In the genomic region with DNA sequence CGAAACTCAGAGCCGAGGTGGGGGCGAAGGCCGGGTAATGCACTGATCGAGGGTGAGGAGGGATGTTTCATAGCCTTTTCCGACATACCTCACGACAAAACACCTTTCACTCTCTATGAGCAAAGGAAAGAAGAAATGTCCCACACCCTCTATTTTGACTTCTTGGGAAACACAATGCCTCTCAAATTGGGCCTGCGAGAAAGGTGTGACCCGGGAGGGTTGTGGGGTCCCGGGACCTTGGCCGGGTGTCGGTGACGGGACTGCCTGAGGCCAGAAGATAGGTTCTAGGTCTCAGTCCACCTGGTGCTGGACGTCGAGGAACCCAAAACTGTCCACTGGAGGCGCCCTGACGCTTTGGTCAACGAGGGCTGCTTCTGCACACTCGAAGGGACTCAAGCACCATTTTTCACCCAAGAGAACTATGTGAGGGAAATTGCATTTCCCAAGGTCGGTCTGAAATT, we compare ENCODE assay signal across 3 cellular contexts.
TF ChIP-seq lines count a peak whose summit lies in the region.

No MANE protein-coding gene starts in this region.

TF ChIP-seq in GM23338, 12 proteins besides CTCF, POLR2A, EP300 and RAD21:
- TF ChIP-seq EZH2 (IDR thresholded peaks at IDR 0.05; ENCODE audit: low read depth, unreplicated experiment) (peak; percentile 83), EZH2phosphoT487 (IDR thresholded peaks at IDR 0.05; ENCODE audit: unreplicated experiment) (peak; percentile 72)
- TF ChIP-seq, protein P1, sequence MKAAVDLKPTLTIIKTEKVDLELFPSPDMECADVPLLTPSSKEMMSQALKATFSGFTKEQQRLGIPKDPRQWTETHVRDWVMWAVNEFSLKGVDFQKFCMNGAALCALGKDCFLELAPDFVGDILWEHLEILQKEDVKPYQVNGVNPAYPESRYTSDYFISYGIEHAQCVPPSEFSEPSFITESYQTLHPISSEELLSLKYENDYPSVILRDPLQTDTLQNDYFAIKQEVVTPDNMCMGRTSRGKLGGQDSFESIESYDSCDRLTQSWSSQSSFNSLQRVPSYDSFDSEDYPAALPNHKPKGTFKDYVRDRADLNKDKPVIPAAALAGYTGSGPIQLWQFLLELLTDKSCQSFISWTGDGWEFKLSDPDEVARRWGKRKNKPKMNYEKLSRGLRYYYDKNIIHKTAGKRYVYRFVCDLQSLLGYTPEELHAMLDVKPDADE (IDR thresholded peaks at IDR 0.05) = no peak

TF ChIP-seq in endothelial cell of umbilical vein, 7 proteins besides CTCF, POLR2A, EP300 and RAD21:
- TF ChIP-seq EZH2 (IDR thresholded peaks at IDR 0.05; ENCODE audit: borderline replicate concordance, low read depth, low read length, severe bottlenecking) (peak; percentile 80), GATA2 (IDR thresholded peaks at IDR 0.05; ENCODE audit: insufficient read depth, insufficient read length, low read depth, low read length) (no peak)
TF ChIP-seq in endothelial cell of umbilical vein: peak in this region for 1.

TF ChIP-seq in neural cell, 6 proteins besides CTCF, POLR2A, EP300 and RAD21:
- TF ChIP-seq EZH2 (IDR thresholded peaks at IDR 0.05; ENCODE audit: borderline replicate concordance, insufficient read depth, low read length, poor library complexity, severe bottlenecking) (no peak), MXI1 (conservative IDR thresholded peaks at IDR 0.05; ENCODE audit: poor library complexity, severe bottlenecking) (no peak), TAF1 (IDR thresholded peaks at IDR 0.05; ENCODE audit: low read depth) (no peak), POLR2AphosphoS5 (IDR thresholded peaks at IDR 0.05) (no peak), SMC3 (conservative IDR thresholded peaks at IDR 0.05; ENCODE audit: poor library complexity) (no peak)
- TF ChIP-seq, protein P2, sequence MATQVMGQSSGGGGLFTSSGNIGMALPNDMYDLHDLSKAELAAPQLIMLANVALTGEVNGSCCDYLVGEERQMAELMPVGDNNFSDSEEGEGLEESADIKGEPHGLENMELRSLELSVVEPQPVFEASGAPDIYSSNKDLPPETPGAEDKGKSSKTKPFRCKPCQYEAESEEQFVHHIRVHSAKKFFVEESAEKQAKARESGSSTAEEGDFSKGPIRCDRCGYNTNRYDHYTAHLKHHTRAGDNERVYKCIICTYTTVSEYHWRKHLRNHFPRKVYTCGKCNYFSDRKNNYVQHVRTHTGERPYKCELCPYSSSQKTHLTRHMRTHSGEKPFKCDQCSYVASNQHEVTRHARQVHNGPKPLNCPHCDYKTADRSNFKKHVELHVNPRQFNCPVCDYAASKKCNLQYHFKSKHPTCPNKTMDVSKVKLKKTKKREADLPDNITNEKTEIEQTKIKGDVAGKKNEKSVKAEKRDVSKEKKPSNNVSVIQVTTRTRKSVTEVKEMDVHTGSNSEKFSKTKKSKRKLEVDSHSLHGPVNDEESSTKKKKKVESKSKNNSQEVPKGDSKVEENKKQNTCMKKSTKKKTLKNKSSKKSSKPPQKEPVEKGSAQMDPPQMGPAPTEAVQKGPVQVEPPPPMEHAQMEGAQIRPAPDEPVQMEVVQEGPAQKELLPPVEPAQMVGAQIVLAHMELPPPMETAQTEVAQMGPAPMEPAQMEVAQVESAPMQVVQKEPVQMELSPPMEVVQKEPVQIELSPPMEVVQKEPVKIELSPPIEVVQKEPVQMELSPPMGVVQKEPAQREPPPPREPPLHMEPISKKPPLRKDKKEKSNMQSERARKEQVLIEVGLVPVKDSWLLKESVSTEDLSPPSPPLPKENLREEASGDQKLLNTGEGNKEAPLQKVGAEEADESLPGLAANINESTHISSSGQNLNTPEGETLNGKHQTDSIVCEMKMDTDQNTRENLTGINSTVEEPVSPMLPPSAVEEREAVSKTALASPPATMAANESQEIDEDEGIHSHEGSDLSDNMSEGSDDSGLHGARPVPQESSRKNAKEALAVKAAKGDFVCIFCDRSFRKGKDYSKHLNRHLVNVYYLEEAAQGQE (IDR thresholded peaks at IDR 0.05; ENCODE audit: borderline replicate concordance) = no peak
